ENCODE assay signal across 20 cellular contexts in genomic region chr14:62645649-62646048, GRCh38.
DNase-seq lines count a peak whose midpoint lies in the region; TF ChIP-seq lines count a peak whose summit lies in the region.
"Had no signal": no experiment of that assay in that cellular context is flagged by ENCODE, and none has a peak within 500 bp of the region (broad histone marks: within the 10 kb centered on the region; RNA-seq: fewer than 3 reads in every experiment).

No MANE protein-coding gene starts in this region.

- no peaks in the 10 kb centered on the region for H3K79me1 ChIP-seq in mesenchymal stem cell (replicated peaks; ENCODE audit: low read length, poor library complexity, severe bottlenecking)

- H3K4me3 ChIP-seq in mesenchymal stem cell (ENCODE audit: insufficient read depth in 1 of 2, low read depth in 1 of 2, low read length in 2 of 2) (no peak overlapping the region), right atrium auricular region (no peak overlapping the region), dorsolateral prefrontal cortex (no peak overlapping the region)
- H3K4me3 ChIP-seq: SJSA1 had no signal

- H3K27me3 ChIP-seq in mesenchymal stem cell (ENCODE audit: control insufficient read depth in 1 of 2, insufficient read depth in 1 of 2, low read length in 2 of 2), result no peaks in the 10 kb centered on the region
- no peaks in the 10 kb centered on the region for H3K27me3 ChIP-seq in right atrium auricular region
- H3K27me3 ChIP-seq in dorsolateral prefrontal cortex, result no peaks in the 10 kb centered on the region
- H3K27me3 ChIP-seq: SJSA1 had no signal

- no peak overlapping the region for H3K27ac Mint-ChIP-seq in activated CD4-positive, alpha-beta memory T cell treated with anti-CD3 and anti-CD28 coated beads for 36 hours
- H3K27ac Mint-ChIP-seq: B cell; CD4-positive, CD25-positive, alpha-beta regulatory T cell had no signal

- H4K91ac ChIP-seq in mesenchymal stem cell (ENCODE audit: low read length), result no peak overlapping the region

- peaks cover 4% of the 10 kb centered on the region for H3K9me3 ChIP-seq in mesenchymal stem cell (ENCODE audit: control insufficient read depth, low read length)
- no peaks in the 10 kb centered on the region for H3K9me3 ChIP-seq in right atrium auricular region
- H3K9me3 ChIP-seq: SJSA1 had no signal

- intact Hi-C loops in activated CD4-positive, alpha-beta memory T cell treated with anti-CD3 and anti-CD28 coated beads for 36 hours (cut with micrococcal nuclease), result no loop called here
- intact Hi-C loops in dorsolateral prefrontal cortex (cut with DNase I), result no loop called here

- no peak overlapping the region for H2BK15ac ChIP-seq in mesenchymal stem cell (ENCODE audit: low read depth, poor library complexity, severe bottlenecking)

- H3K4me1 ChIP-seq in mesenchymal stem cell (ENCODE audit: control insufficient read depth, insufficient read depth, low read depth, low read length), result no peaks in the 10 kb centered on the region
- H3K4me1 ChIP-seq in right atrium auricular region, result no peaks in the 10 kb centered on the region
- H3K4me1 ChIP-seq: SJSA1 had no signal

- no peak overlapping the region for H2AFZ ChIP-seq in mesenchymal stem cell (ENCODE audit: low read depth, low read length)

- no peaks in the 10 kb centered on the region for H3K4me1 Mint-ChIP-seq in activated CD4-positive, alpha-beta memory T cell treated with anti-CD3 and anti-CD28 coated beads for 36 hours (ENCODE audit: low read depth)
- H3K4me1 Mint-ChIP-seq: B cell; CD4-positive, CD25-positive, alpha-beta regulatory T cell had no signal

- no peak for TF ChIP-seq CTCF in right atrium auricular region (IDR thresholded peaks at IDR 0.05)
- TF ChIP-seq CTCF in dorsolateral prefrontal cortex (IDR thresholded peaks at IDR 0.05 in 54 of 56, conservative IDR thresholded peaks at IDR 0.05 in 2 of 56; ENCODE audit: low read depth in 1 of 56, partially characterized antibody in 56 of 56), result no peak

- WGBS in mesenchymal stem cell, result 3% methylated on average over 2 of the region's 3 CpGs

- H2BK12ac ChIP-seq in mesenchymal stem cell (ENCODE audit: low read length in 2 of 2), result no peak overlapping the region

- no peaks in the 10 kb centered on the region for H3K9me3 Mint-ChIP-seq in activated CD4-positive, alpha-beta memory T cell treated with anti-CD3 and anti-CD28 coated beads for 36 hours

- no peak overlapping the region for H3K9ac ChIP-seq in mesenchymal stem cell (ENCODE audit: low read length)

- H3K14ac ChIP-seq in mesenchymal stem cell (ENCODE audit: low read length in 2 of 2), result no peak overlapping the region

- no peak overlapping the region for H3K4ac ChIP-seq in mesenchymal stem cell (ENCODE audit: low read depth in 1 of 2, low read length in 2 of 2)

- no peaks in the 10 kb centered on the region for H3K27me3 Mint-ChIP-seq in activated CD4-positive, alpha-beta memory T cell treated with anti-CD3 and anti-CD28 coated beads for 36 hours
- H3K27me3 Mint-ChIP-seq: B cell; CD4-positive, CD25-positive, alpha-beta regulatory T cell had no signal

- H3K36me3 ChIP-seq in mesenchymal stem cell (ENCODE audit: control insufficient read depth in 1 of 2, insufficient read depth in 2 of 2, low read depth in 1 of 2, low read length in 2 of 2) (no peaks in the 10 kb centered on the region), right atrium auricular region (no peaks in the 10 kb centered on the region)
- H3K36me3 ChIP-seq: SJSA1 had no signal

- DNase-seq in EH (ENCODE audit: low read depth) (peak; percentile 13), M059J (ENCODE audit: low read depth) (peak; percentile 41), astrocyte of the hippocampus (ENCODE audit: low read depth, low spot score) (peak; percentile 1), mesenchymal stem cell (peak; percentile 65), NCI-H1417 (lab: John Stamatoyannopoulos, UW) (no peak), right atrium auricular region (ENCODE audit: low spot score) (no peak), dorsolateral prefrontal cortex (no peak)
- no peak for DNase-seq in activated CD4-positive, alpha-beta memory T cell treated with anti-CD3 and anti-CD28 coated beads for 36 hours
- DNase-seq: CD4-positive, CD25-positive, alpha-beta regulatory T cell; DND-41; H7; NCI-H1417 treated with DMSO at 0.1 percent for 48 hours; NCI-H1930; NCI-H2171 treated with DMSO at 0.1 percent for 48 hours; NCI-H510A; NCI-H82; PC-3; SW 1271 had no signal

- no peaks in the 10 kb centered on the region for H3K36me3 Mint-ChIP-seq in activated CD4-positive, alpha-beta memory T cell treated with anti-CD3 and anti-CD28 coated beads for 36 hours
- H3K36me3 Mint-ChIP-seq: CD4-positive, CD25-positive, alpha-beta regulatory T cell had no signal

- CTCF ChIA-PET in activated CD4-positive, alpha-beta memory T cell treated with anti-CD3 and anti-CD28 coated beads for 36 hours (lab: Charles Lee), result no interaction called here

- H4K8ac ChIP-seq in mesenchymal stem cell (ENCODE audit: low read length), result no peak overlapping the region

- H2AK5ac ChIP-seq in mesenchymal stem cell (ENCODE audit: low read length, severe bottlenecking), result no peak overlapping the region

- no peak overlapping the region for H3K18ac ChIP-seq in mesenchymal stem cell (ENCODE audit: low read depth in 1 of 2, low read length in 2 of 2)

- no peak overlapping the region for H3K4me2 ChIP-seq in mesenchymal stem cell (ENCODE audit: low read length, poor library complexity, severe bottlenecking)

- H2BK5ac ChIP-seq in mesenchymal stem cell (ENCODE audit: low read depth, low read length, poor library complexity, severe bottlenecking), result no peak overlapping the region

- POLR2A ChIA-PET in activated CD4-positive, alpha-beta memory T cell treated with anti-CD3 and anti-CD28 coated beads for 36 hours (lab: Charles Lee), result no interaction called here

- no peak overlapping the region for H3K23ac ChIP-seq in mesenchymal stem cell (ENCODE audit: low read length in 2 of 2)

- H3K27ac ChIP-seq in mesenchymal stem cell (ENCODE audit: low read length, poor library complexity, severe bottlenecking), result no peak overlapping the region
- H3K27ac ChIP-seq in right atrium auricular region, result no peak overlapping the region
- H3K27ac ChIP-seq in dorsolateral prefrontal cortex, result no peak overlapping the region
- H3K27ac ChIP-seq: SJSA1 had no signal

- no peak overlapping the region for H2BK120ac ChIP-seq in mesenchymal stem cell (ENCODE audit: low read depth, low read length)

- H3K4me3 Mint-ChIP-seq in activated CD4-positive, alpha-beta memory T cell treated with anti-CD3 and anti-CD28 coated beads for 36 hours, result no peak overlapping the region
- H3K4me3 Mint-ChIP-seq: B cell; CD4-positive, CD25-positive, alpha-beta regulatory T cell had no signal

Comparison
In these comparisons a context has a peak if more than half of its experiments do, and no peak if none do; other contexts are left out.
1. DNase-seq: peak in EH (single experiment), M059J (single experiment), astrocyte of the hippocampus (single experiment) and mesenchymal stem cell (single experiment); none in NCI-H1417 (0 of 3), activated CD4-positive, alpha-beta memory T cell treated with anti-CD3 and anti-CD28 coated beads for 36 hours (single experiment), right atrium auricular region (single experiment) and dorsolateral prefrontal cortex (0 of 10).